In genomic region chr1:221715321-221716169, GRCh38 we compare ENCODE assay signal across 10 cellular contexts. TPM values are rescaled to one million over a fixed set of nuclear protein-coding genes. Genes with fewer than 3 reads are reported as not detected.
DNase-seq lines count a peak whose midpoint lies in the region; ATAC-seq and TF ChIP-seq lines count a peak whose summit lies in the region.
"Had no signal": no experiment of that assay in that cellular context is flagged by ENCODE, and none has a peak within 500 bp of the region (broad histone marks: within the 10 kb centered on the region; RNA-seq: fewer than 3 reads in every experiment).

No MANE protein-coding gene starts in this region.

- TF ChIP-seq CTCF in HFFc6 (IDR thresholded peaks at IDR 0.05): no peak
- TF ChIP-seq CTCF in psoas muscle (IDR thresholded peaks at IDR 0.05): no peak
- TF ChIP-seq CTCF in ascending aorta (IDR thresholded peaks at IDR 0.05): no peak

- peak overlapping the region; percentile 77 for H3K27ac Mint-ChIP-seq in HFFc6
- H3K27ac Mint-ChIP-seq in activated CD4-positive, alpha-beta T cell treated with anti-CD3 and anti-CD28 coated beads for 36 hours: no peak overlapping the region

- H3K36me3 Mint-ChIP-seq in HFFc6 (ENCODE audit: low read depth): peaks cover 55% of the 10 kb centered on the region
- peaks cover 12% of the 10 kb centered on the region for H3K36me3 Mint-ChIP-seq in activated CD4-positive, alpha-beta T cell treated with anti-CD3 and anti-CD28 coated beads for 36 hours (ENCODE audit: low read depth)

- H3K4me3 Mint-ChIP-seq in HFFc6: peak overlapping the region; percentile 62
- H3K4me3 Mint-ChIP-seq in activated CD4-positive, alpha-beta T cell treated with anti-CD3 and anti-CD28 coated beads for 36 hours: no peak overlapping the region

- ATAC-seq in psoas muscle (no peak), GM18909 (IDR thresholded peaks at IDR 0.05; ENCODE audit: poor library complexity, unreplicated experiment) (no peak)
- no peak for ATAC-seq in activated CD4-positive, alpha-beta T cell treated with anti-CD3 and anti-CD28 coated beads for 36 hours
- ATAC-seq: heart left ventricle had no signal

- H3K4me3 ChIP-seq in psoas muscle (no peak overlapping the region), ascending aorta (no peak overlapping the region)
- H3K4me3 ChIP-seq: heart left ventricle, thoracic aorta had no signal

- DNase-seq in HFFc6 (peak; percentile 53), OCI-M1 (lab: John Stamatoyannopoulos, UW) (peak; percentile 54), epithelial cell of prostate (ENCODE audit: low read depth, low spot score) (no peak), psoas muscle (no peak), epidermal melanocyte (ENCODE audit: insufficient read length, low spot score) (no peak), ascending aorta (ENCODE audit: low spot score in 2 of 2) (no peak)
- DNase-seq in activated CD4-positive, alpha-beta T cell treated with anti-CD3 and anti-CD28 coated beads for 36 hours: no peak
- DNase-seq: heart left ventricle had no signal

- H3K4me1 ChIP-seq in psoas muscle: peaks cover 42% of the 10 kb centered on the region
- H3K4me1 ChIP-seq in ascending aorta: no peaks in the 10 kb centered on the region

- H3K27ac ChIP-seq in epithelial cell of prostate (peak overlapping the region; percentile 4), psoas muscle (peak overlapping the region; percentile 54), ascending aorta (no peak overlapping the region)
- H3K27ac ChIP-seq: thoracic aorta had no signal

- CTCF ChIA-PET in activated CD4-positive, alpha-beta T cell treated with anti-CD3 and anti-CD28 coated beads for 36 hours (lab: Charles Lee): interaction anchor here (0.6 to 1.2 kb wide), 4 partner anchors 10 to 26 kb away, joined by 3 to 4 read pairs (median 3); partner anchors contain the start of gene DUSP10

- H3K9me3 ChIP-seq in psoas muscle (no peaks in the 10 kb centered on the region), ascending aorta (no peaks in the 10 kb centered on the region)
- H3K9me3 ChIP-seq: heart left ventricle, thoracic aorta had no signal

- intact Hi-C loops in psoas muscle (cut with DNase I) (no loop called here), ascending aorta (cut with DNase I) (no loop called here)
- intact Hi-C loops in activated CD4-positive, alpha-beta T cell treated with anti-CD3 and anti-CD28 coated beads for 36 hours (cut with DNase I, micrococcal nuclease): no loop called here

- H3K27me3 ChIP-seq in psoas muscle (ENCODE audit: insufficient read depth in 3 of 3, low read length in 2 of 3) (no peaks in the 10 kb centered on the region), ascending aorta (no peaks in the 10 kb centered on the region)
- H3K27me3 ChIP-seq: heart left ventricle had no signal

- H3K4me1 Mint-ChIP-seq in HFFc6 (ENCODE audit: low read depth): peaks cover 97% of the 10 kb centered on the region
- peaks cover 57% of the 10 kb centered on the region for H3K4me1 Mint-ChIP-seq in activated CD4-positive, alpha-beta T cell treated with anti-CD3 and anti-CD28 coated beads for 36 hours

- POLR2A ChIA-PET in activated CD4-positive, alpha-beta T cell treated with anti-CD3 and anti-CD28 coated beads for 36 hours (lab: Charles Lee): interaction anchor here (1.4 kb wide), 1 partner anchor 26 kb away, joined by 4 read pairs; the partner anchor contains the start of gene DUSP10

- no peaks in the 10 kb centered on the region for H3K36me3 ChIP-seq in psoas muscle (ENCODE audit: insufficient read depth in 1 of 2, low read depth in 1 of 2)
- no peaks in the 10 kb centered on the region for H3K36me3 ChIP-seq in ascending aorta
- H3K36me3 ChIP-seq: heart left ventricle, thoracic aorta had no signal

- no peaks in the 10 kb centered on the region for H3K9me3 Mint-ChIP-seq in HFFc6
- peaks cover 3% of the 10 kb centered on the region for H3K9me3 Mint-ChIP-seq in activated CD4-positive, alpha-beta T cell treated with anti-CD3 and anti-CD28 coated beads for 36 hours (ENCODE audit: low read depth)

- 56 to 68% (median 59%) methylated on average over 2 of the region's 2 CpGs for WGBS in psoas muscle, 3 donors

- peaks cover 2% of the 10 kb centered on the region; the same call in 1 of the 2 replicates for H3K27me3 Mint-ChIP-seq in HFFc6 (ENCODE audit: insufficient read depth)
- no peaks in the 10 kb centered on the region for H3K27me3 Mint-ChIP-seq in activated CD4-positive, alpha-beta T cell treated with anti-CD3 and anti-CD28 coated beads for 36 hours

RNA-seq across cellular contexts. Expression of gene DUSP10, which starts 26.3 kb away (rescaled TPM):
- 10 to 100 TPM; 30.5 to 48.9 (median 43.8) TPM for total RNA-seq in HFFc6 (2021; fragmentation: NEBNext Ultra II Directional; extraction: Animal tissue kit (Norgen Biotek cat#: 25700))
- 10 to 100 TPM in 2 of 4 donors, 1 to 10 TPM in 2; 5.2 to 15.5 (median 9.3) TPM for total RNA-seq in psoas muscle
- 1 to 10 TPM; 4.7 to 6.1 (median 4.8) TPM for polyA plus RNA-seq in psoas muscle
- total RNA-seq in ascending aorta: 5.7 TPM
- total RNA-seq in activated CD4-positive, alpha-beta T cell treated with anti-CD3 and anti-CD28 coated beads for 36 hours: 1 to 10 TPM; 7.3 to 9.2 TPM

Comparison
In these comparisons a context has a peak if more than half of its experiments do, and no peak if none do; other contexts are left out.
1. DNase-seq: peak in HFFc6 (single experiment) and OCI-M1 (single experiment); none in epithelial cell of prostate (single experiment), psoas muscle (0 of 2), epidermal melanocyte (single experiment), ascending aorta (0 of 2) and activated CD4-positive, alpha-beta T cell treated with anti-CD3 and anti-CD28 coated beads for 36 hours (single experiment).
2. H3K27ac ChIP-seq: peak in epithelial cell of prostate (single experiment) and psoas muscle (single experiment); none in ascending aorta (0 of 2).